ENCODE assay signal across 8 cellular contexts in the genomic region with DNA sequence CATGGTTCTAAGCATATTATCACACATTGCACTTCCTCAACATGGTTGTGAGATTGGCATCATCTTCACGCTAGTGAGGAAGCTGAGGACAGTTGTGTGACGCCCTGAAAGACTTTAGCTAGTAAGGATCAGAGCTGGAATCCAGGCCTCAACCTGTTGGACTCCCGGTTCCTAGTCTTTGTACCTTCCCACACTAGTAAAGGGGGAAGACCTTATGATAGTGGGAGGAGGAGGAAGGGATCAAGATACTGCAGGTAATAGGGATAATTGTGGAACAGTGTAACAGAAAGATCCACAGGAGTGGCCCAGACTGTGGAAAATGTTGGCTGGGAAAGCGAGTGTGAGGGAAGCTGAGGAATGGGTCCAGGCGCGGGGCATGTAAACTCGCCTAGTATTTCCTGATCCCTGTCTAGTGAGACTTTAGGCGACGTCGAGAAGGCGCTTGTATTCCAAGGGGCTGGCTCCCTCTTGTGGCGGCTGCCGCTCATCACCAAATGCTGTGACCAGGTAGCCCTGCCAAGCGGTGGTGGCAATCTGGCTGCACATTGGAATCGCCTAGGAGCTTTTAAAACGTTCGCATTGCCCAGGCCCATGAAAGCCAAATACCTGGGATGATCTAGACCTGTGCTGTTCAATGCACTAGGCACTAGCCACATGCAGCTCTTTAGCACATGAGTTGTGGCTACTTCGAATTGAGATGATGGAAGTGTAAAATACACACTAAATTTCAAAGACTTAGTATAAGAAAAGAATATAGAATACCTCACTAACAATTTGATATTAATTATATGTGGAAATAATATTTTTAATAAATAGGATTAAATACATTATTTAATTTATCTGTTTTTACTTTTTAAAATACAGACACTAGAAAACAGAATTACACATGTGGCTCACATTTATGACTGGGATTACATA. TPM values are rescaled to one million over a fixed set of nuclear protein-coding genes. Genes with fewer than 3 reads are reported as not detected.
A peak's percentile ranks its signal among the peaks of the same experiment; 100 is the strongest.
DNase-seq lines count a peak whose midpoint lies in the region; ATAC-seq and TF ChIP-seq lines count a peak whose summit lies in the region.

No MANE protein-coding gene starts in this region.

- no peaks in the 10 kb centered on the region for H3K4me1 ChIP-seq in body of pancreas

- no peak overlapping the region for H3K4me3 Mint-ChIP-seq in T-helper 2 cell treated with Interferon-gamma antibody and Interleukin-4, amounts not matched to agents 5 μg/mL and 100 μg/mL, for 36 hours

- no peak overlapping the region for H3K27ac Mint-ChIP-seq in T-helper 2 cell treated with Interferon-gamma antibody and Interleukin-4, amounts not matched to agents 5 μg/mL and 100 μg/mL, for 36 hours

- no peaks in the 10 kb centered on the region for H3K36me3 Mint-ChIP-seq in T-helper 2 cell treated with Interferon-gamma antibody and Interleukin-4, amounts not matched to agents 5 μg/mL and 100 μg/mL, for 36 hours (ENCODE audit: low read depth)

- intact Hi-C loops in body of pancreas (cut with DNase I) = loop anchor here (10.0 kb wide), 1 partner anchor 866 kb away; no protein-coding TSS in a partner anchor

- TF ChIP-seq CTCF in 22Rv1 (IDR thresholded peaks at IDR 0.05) (peak; percentile 96), body of pancreas (IDR thresholded peaks at IDR 0.05) (peak; percentile 70 to 87 (median 78))

- no peaks in the 10 kb centered on the region for H3K27me3 ChIP-seq in body of pancreas

- ATAC-seq in GM18502 (IDR thresholded peaks at IDR 0.05; ENCODE audit: poor library complexity, unreplicated experiment) (peak; percentile 94), HG02885 (IDR thresholded peaks at IDR 0.05; ENCODE audit: poor library complexity, unreplicated experiment) (peak; percentile 95), body of pancreas (peak; percentile 94)

- H3K36me3 ChIP-seq in body of pancreas (replicated peaks in 1 of 2; ENCODE audit: insufficient read depth in 1 of 2, low read depth in 2 of 2) = no peaks in the 10 kb centered on the region

- peaks cover 10% of the 10 kb centered on the region for H3K27me3 Mint-ChIP-seq in T-helper 2 cell treated with Interferon-gamma antibody and Interleukin-4, amounts not matched to agents 5 μg/mL and 100 μg/mL, for 36 hours (ENCODE audit: low read depth)

- WGBS in body of pancreas, 2 donors = 13 to 14% methylated on average over 18 of the region's 18 CpGs

- DNase-seq in NCI-H2029 treated with DMSO at 0.1 percent for 48 hours (lab: John Stamatoyannopoulos, UW) = peak; percentile 44
- DNase-seq in T-helper 2 cell treated with Interferon-gamma antibody and Interleukin-4, amounts not matched to agents 5 μg/mL and 100 μg/mL, for 36 hours (ENCODE audit: low spot score) = peak; percentile 38
- DNase-seq in body of pancreas = peak; percentile 80 to 89 (median 83)
- peak; percentile 87 for DNase-seq in iPS-NIHi11 (ENCODE audit: low spot score)
- DNase-seq in stimulated activated CD4-positive, alpha-beta T cell treated with anti-CD3 and anti-CD28 coated beads, Interleukin-12 subunit alpha, Interleukin-12 subunit beta, amount 100 ng/mL, for 4 hours = peak; percentile 46

- H3K9me3 ChIP-seq in body of pancreas = no peaks in the 10 kb centered on the region

- no peak for TF ChIP-seq POLR2A in body of pancreas (IDR thresholded peaks at IDR 0.05)

- H3K4me1 Mint-ChIP-seq in T-helper 2 cell treated with Interferon-gamma antibody and Interleukin-4, amounts not matched to agents 5 μg/mL and 100 μg/mL, for 36 hours (ENCODE audit: low read depth) = no peaks in the 10 kb centered on the region

- H3K4me3 ChIP-seq in body of pancreas = no peak overlapping the region

- no peaks in the 10 kb centered on the region for H3K9me3 Mint-ChIP-seq in T-helper 2 cell treated with Interferon-gamma antibody and Interleukin-4, amounts not matched to agents 5 μg/mL and 100 μg/mL, for 36 hours

- no peak overlapping the region for H3K27ac ChIP-seq in 22Rv1
- no peak overlapping the region for H3K27ac ChIP-seq in body of pancreas

RNA-seq across cellular contexts. Expression of a gene that starts 38.8 kb away (rescaled TPM):
- 10 to 100 TPM in 1 of 2 donors, 1 to 10 TPM in 1; 2.0 to 10.1 TPM for total RNA-seq in body of pancreas
